ENCODE assay signal across 18 cellular contexts in genomic region chr16:79276506-79276905, GRCh38.
"Had no signal": no experiment of that assay in that cellular context is flagged by ENCODE, and none has a peak within 500 bp of the region (broad histone marks: within the 10 kb centered on the region; RNA-seq: fewer than 3 reads in every experiment).

No MANE protein-coding gene starts in this region.

- FAIRE-seq: islet of Langerhans had no signal

- H3K4me1 ChIP-seq: esophagus squamous epithelium, gastroesophageal sphincter, sigmoid colon, testis, transverse colon had no signal

- H3K4me3 ChIP-seq: esophagus squamous epithelium, gastroesophageal sphincter, sigmoid colon, skin epidermis, testis, transverse colon had no signal

- H3K9me3 ChIP-seq: esophagus squamous epithelium, gastroesophageal sphincter, sigmoid colon, testis, transverse colon had no signal

- H3K27ac ChIP-seq: esophagus squamous epithelium, gastroesophageal sphincter, sigmoid colon, skin epidermis, testis, transverse colon had no signal

- ATAC-seq: gastroesophageal sphincter; left lobe of liver; naive thymus-derived CD4-positive, alpha-beta T cell; stimulated activated naive B cell treated with anti-CD40 and anti-IgM and Interleukin-4, amounts not matched to agents 10 μg/mL and 1 μg/mL and 100 μg/mL, for 72 hours; stimulated activated naive CD8-positive, alpha-beta T cell treated with anti-CD3 and anti-CD28 coated beads, Interleukin-15, amount 100 ng/mL, for 72 hours had no signal

- DNase-seq: esophagus squamous epithelium; foreskin fibroblast; glutamatergic neuron; kidney glomerular epithelial cell; mammary epithelial cell; naive thymus-derived CD4-positive, alpha-beta T cell; posterior cingulate gyrus; sigmoid colon; stimulated activated CD4-positive, alpha-beta T cell treated with anti-CD3 and anti-CD28 coated beads, Interleukin-2, amount 100 ng/mL, for 24 hours; stimulated activated CD4-positive, alpha-beta T cell treated with anti-CD3 and anti-CD28 coated beads, Interleukin-4, amount 100 ng/mL, for 4 hours; stimulated activated naive B cell treated with anti-CD40 and anti-IgM and Interleukin-4, amounts not matched to agents 10 μg/mL and 1 μg/mL and 100 μg/mL, for 72 hours; stimulated activated naive CD8-positive, alpha-beta T cell treated with anti-CD3 and anti-CD28 coated beads, Interleukin-15, amount 100 ng/mL, for 72 hours; testis; transverse colon had no signal

- H3K27me3 ChIP-seq: esophagus squamous epithelium, gastroesophageal sphincter, testis, transverse colon had no signal

- H3K36me3 Mint-ChIP-seq: stimulated activated naive B cell treated with anti-CD40 and anti-IgM and Interleukin-4, amounts not matched to agents 10 μg/mL and 1 μg/mL and 100 μg/mL, for 72 hours had no signal

- H3K27ac Mint-ChIP-seq: stimulated activated naive B cell treated with anti-CD40 and anti-IgM and Interleukin-4, amounts not matched to agents 10 μg/mL and 1 μg/mL and 100 μg/mL, for 72 hours; stimulated activated naive CD8-positive, alpha-beta T cell treated with anti-CD3 and anti-CD28 coated beads, Interleukin-15, amount 100 ng/mL, for 72 hours had no signal

- H3K9me3 Mint-ChIP-seq: stimulated activated naive B cell treated with anti-CD40 and anti-IgM and Interleukin-4, amounts not matched to agents 10 μg/mL and 1 μg/mL and 100 μg/mL, for 72 hours; stimulated activated naive CD8-positive, alpha-beta T cell treated with anti-CD3 and anti-CD28 coated beads, Interleukin-15, amount 100 ng/mL, for 72 hours had no signal

- H3K36me3 ChIP-seq: esophagus squamous epithelium, gastroesophageal sphincter, sigmoid colon, transverse colon had no signal

- H3K4me3 Mint-ChIP-seq: naive thymus-derived CD4-positive, alpha-beta T cell; stimulated activated naive B cell treated with anti-CD40 and anti-IgM and Interleukin-4, amounts not matched to agents 10 μg/mL and 1 μg/mL and 100 μg/mL, for 72 hours; stimulated activated naive CD8-positive, alpha-beta T cell treated with anti-CD3 and anti-CD28 coated beads, Interleukin-15, amount 100 ng/mL, for 72 hours had no signal
